Comparison of ENCODE assay signal across 20 cellular contexts in genomic region chr2:37610638-37611289, GRCh38.
DNase-seq lines count a peak whose midpoint lies in the region; ATAC-seq and TF ChIP-seq lines count a peak whose summit lies in the region.
"Had no signal": no experiment of that assay in that cellular context is flagged by ENCODE, and none has a peak within 500 bp of the region (broad histone marks: within the 10 kb centered on the region; RNA-seq: fewer than 3 reads in every experiment).

No MANE protein-coding gene starts in this region.

- H3K4me2 ChIP-seq in SK-N-SH: no peak overlapping the region; the same call in 1 of the 2 replicates
- H3K4me2 ChIP-seq: BLaER1 had no signal

- H3K9me3 ChIP-seq in CD4-positive, alpha-beta memory T cell (ENCODE audit: control insufficient read depth in 1 of 2, low read length in 2 of 2): no peaks in the 10 kb centered on the region
- peaks cover 5% of the 10 kb centered on the region; the same call in 1 of the 2 replicates for H3K9me3 ChIP-seq in SK-N-SH
- H3K9me3 ChIP-seq: HAP-1 had no signal

- no peak for DNase-seq in CD4-positive, alpha-beta memory T cell
- DNase-seq in SK-N-SH: no peak
- DNase-seq in fibroblast of the aortic adventitia (ENCODE audit: low read depth): peak; percentile 88
- DNase-seq in sciatic nerve (ENCODE audit: low spot score): no peak
- DNase-seq in NCI-H1436 (lab: John Stamatoyannopoulos, UW): no peak
- no peak for DNase-seq in stimulated activated CD4-positive, alpha-beta T cell treated with anti-CD3 and anti-CD28 coated beads, Interleukin-2, amount 100 ng/mL, for 24 hours
- DNase-seq: activated CD8-positive, alpha-beta memory T cell treated with anti-CD3 and anti-CD28 coated beads for 24 hours; activated effector memory CD4-positive, alpha-beta T cell treated with anti-CD3 and anti-CD28 coated beads, Interleukin-2, amount 50 U/mL, for 16 hours; DMS79 treated with DMSO at 0.1 percent for 48 hours; erythroblast; kidney glomerular epithelial cell; NCI-H2029; NCI-H526 treated with DMSO at 0.1 percent for 48 hours; PC-3 had no signal

- ATAC-seq in sciatic nerve (peak; percentile 76), GM21423 (IDR thresholded peaks at IDR 0.05; ENCODE audit: unreplicated experiment) (no peak), GM21737 (IDR thresholded peaks at IDR 0.05; ENCODE audit: unreplicated experiment) (no peak)
- ATAC-seq: PC-3 had no signal

- 81% methylated on average over 5 of the region's 5 CpGs for WGBS in SK-N-SH (ENCODE audit: low lambda C conversion rate)

- TF ChIP-seq RAD21 in SK-N-SH (IDR thresholded peaks at IDR 0.05; ENCODE audit: low read length): no peak

- H3K27ac Mint-ChIP-seq in CD4-positive, alpha-beta memory T cell: peak overlapping the region in 5 of 7 donors; percentile 16 to 83 (median 37)
- H3K27ac Mint-ChIP-seq: stimulated activated naive CD8-positive, alpha-beta T cell treated with anti-CD3 and anti-CD28 coated beads, Interleukin-15, Interleukin-2, amounts not matched to agents 100 ng/mL and 50 ng/mL, for 24 hours had no signal

- no peaks in the 10 kb centered on the region for H3K27me3 ChIP-seq in CD4-positive, alpha-beta memory T cell (ENCODE audit: insufficient read depth, low read length)
- no peaks in the 10 kb centered on the region for H3K27me3 ChIP-seq in SK-N-SH (ENCODE audit: insufficient read depth)
- H3K27me3 ChIP-seq: BLaER1 had no signal

- TF ChIP-seq CTCF in SK-N-SH (IDR thresholded peaks at IDR 0.05): no peak
- TF ChIP-seq CTCF in fibroblast of the aortic adventitia (IDR thresholded peaks at IDR 0.05; ENCODE audit: insufficient read depth, low read length): no peak

- H3K27ac ChIP-seq in CD4-positive, alpha-beta memory T cell (ENCODE audit: low read depth, low read length): no peak overlapping the region
- H3K27ac ChIP-seq in SK-N-SH (ENCODE audit: low read depth in 2 of 2, low read length in 1 of 2): peak overlapping the region; percentile 53 to 82; a peak in 2 of 4 replicates
- H3K27ac ChIP-seq: BLaER1, parathyroid adenoma had no signal

- H2AFZ ChIP-seq in SK-N-SH (ENCODE audit: low read depth): 0 out of 2 replicates have a peak overlapping the region, but pooled peaks have one; percentile 5
- H2AFZ ChIP-seq: parathyroid adenoma had no signal

- H3K4me1 ChIP-seq in CD4-positive, alpha-beta memory T cell (ENCODE audit: insufficient read depth, low read length): peaks cover 37% of the 10 kb centered on the region
- H3K4me1 ChIP-seq in SK-N-SH (ENCODE audit: control insufficient read depth in 1 of 2, insufficient read depth in 2 of 2, low read depth in 1 of 2, low read length in 1 of 2): peaks cover 9 to 22% of the 10 kb centered on the region in 2 experiments
- H3K4me1 ChIP-seq: HAP-1, parathyroid adenoma had no signal

- POLR2A ChIA-PET in CD4-positive, alpha-beta memory T cell (lab: Charles Lee; ENCODE audit: partially characterized antibody): interaction anchor here (1.3 to 8.3 kb wide), 8 partner anchors 8 to 38 kb away, joined by 3 to 134 read pairs (median 6); no protein-coding TSS in a partner anchor
- POLR2A ChIA-PET in SK-N-SH (lab: Yijun Ruan, JAX): no interaction called here

- TF ChIP-seq EP300 in SK-N-SH (IDR thresholded peaks at IDR 0.05; ENCODE audit: borderline replicate concordance in 1 of 2, low read depth in 1 of 2, low read length in 1 of 2): no peak; a peak in 1 of 4 replicates

- H3K36me3 Mint-ChIP-seq in CD4-positive, alpha-beta memory T cell: peaks cover 18 to 28% of the 10 kb centered on the region in 2 donors

- H3K9me2 ChIP-seq in SK-N-SH: no peaks in the 10 kb centered on the region

- H3K79me2 ChIP-seq in SK-N-SH (ENCODE audit: insufficient read depth): no peaks in the 10 kb centered on the region
- H3K79me2 ChIP-seq: parathyroid adenoma had no signal

- no peak overlapping the region for H3K4me3 Mint-ChIP-seq in CD4-positive, alpha-beta memory T cell
- H3K4me3 Mint-ChIP-seq: stimulated activated naive CD8-positive, alpha-beta T cell treated with anti-CD3 and anti-CD28 coated beads, Interleukin-15, Interleukin-2, amounts not matched to agents 100 ng/mL and 50 ng/mL, for 24 hours had no signal

- H3K36me3 ChIP-seq in CD4-positive, alpha-beta memory T cell (ENCODE audit: insufficient read depth, low read length): no peaks in the 10 kb centered on the region
- peaks cover 0 to 5% of the 10 kb centered on the region in 2 experiments for H3K36me3 ChIP-seq in SK-N-SH (replicated peaks in 1 of 2; ENCODE audit: control insufficient read depth in 1 of 2, insufficient read depth in 2 of 2, low read length in 1 of 2)
- H3K36me3 ChIP-seq: BLaER1, HAP-1 had no signal

- H3K27me3 Mint-ChIP-seq in CD4-positive, alpha-beta memory T cell: no peaks in the 10 kb centered on the region
- H3K27me3 Mint-ChIP-seq: stimulated activated naive CD8-positive, alpha-beta T cell treated with anti-CD3 and anti-CD28 coated beads, Interleukin-15, Interleukin-2, amounts not matched to agents 100 ng/mL and 50 ng/mL, for 24 hours had no signal

- H3F3A ChIP-seq in SK-N-SH (replicated peaks; ENCODE audit: insufficient read depth): peaks cover 15% of the 10 kb centered on the region

- peaks cover 0 to 39% (median 23%) of the 10 kb centered on the region in 8 donors for H3K9me3 Mint-ChIP-seq in CD4-positive, alpha-beta memory T cell

- peaks cover 30 to 41% (median 37%) of the 10 kb centered on the region in 4 donors for H3K4me1 Mint-ChIP-seq in CD4-positive, alpha-beta memory T cell

- no peak overlapping the region for H3K9ac ChIP-seq in SK-N-SH
- H3K9ac ChIP-seq: BLaER1, parathyroid adenoma had no signal

- intact Hi-C loops in CD4-positive, alpha-beta memory T cell (cut with micrococcal nuclease): no loop called here
- intact Hi-C loops in sciatic nerve (cut with DNase I): no loop called here

- no peaks in the 10 kb centered on the region for H4K20me1 ChIP-seq in SK-N-SH (ENCODE audit: insufficient read depth)
- H4K20me1 ChIP-seq: BLaER1 had no signal

- CTCF ChIA-PET in CD4-positive, alpha-beta memory T cell (lab: Charles Lee; ENCODE audit: partially characterized antibody): interaction anchor here (0.8 to 1.1 kb wide), 3 partner anchors 9 to 12 kb away, joined by 3 read pairs; no protein-coding TSS in a partner anchor
- CTCF ChIA-PET in SK-N-SH (lab: Yijun Ruan, JAX): interaction anchor here (0.6 to 2.2 kb wide), 7 partner anchors 8 to 267 kb away, joined by 3 to 6 read pairs (median 3); no protein-coding TSS in a partner anchor

- H3K4me3 ChIP-seq in CD4-positive, alpha-beta memory T cell (ENCODE audit: low read length in 2 of 2): no peak overlapping the region
- H3K4me3 ChIP-seq in SK-N-SH (ENCODE audit: low read depth in 2 of 2, low read length in 1 of 2) (no peak overlapping the region), fibroblast of the aortic adventitia (ENCODE audit: low read depth, low read length) (no peak overlapping the region)
- H3K4me3 ChIP-seq: BLaER1, HAP-1 had no signal

TF ChIP-seq in SK-N-SH, 30 proteins besides CTCF, POLR2A, EP300 and RAD21:
- 0 out of 2 replicates have a peak, but pooled peaks have one; percentile 24 for TF ChIP-seq TCF12 (IDR thresholded peaks at IDR 0.05)
- TF ChIP-seq PBX3 (IDR thresholded peaks at IDR 0.05): peak; percentile 52
- no peak for TF ChIP-seq MAX (IDR thresholded peaks at IDR 0.05; ENCODE audit: low read depth)
- peak; percentile 11; the same call in 1 of the 2 replicates for TF ChIP-seq MEF2A (IDR thresholded peaks at IDR 0.05; ENCODE audit: borderline replicate concordance, low read depth)
- no peak for TF ChIP-seq FOXM1 (IDR thresholded peaks at IDR 0.05; ENCODE audit: low read depth)
